In genomic region chr10:101708870-101709269, GRCh38 we compare ENCODE assay signal across 25 cellular contexts.
"Had no signal": no experiment of that assay in that cellular context is flagged by ENCODE, and none has a peak within 500 bp of the region (broad histone marks: within the 10 kb centered on the region; RNA-seq: fewer than 3 reads in every experiment).

No MANE protein-coding gene starts in this region.

- ATAC-seq: heart right ventricle; left lobe of liver; lower lobe of right lung; natural killer cell; stimulated activated memory B cell treated with anti-CD40 and anti-IgM and Interleukin-4, amounts not matched to agents 10 μg/mL and 1 μg/mL and 100 μg/mL, for 72 hours had no signal

- H3K36me3 Mint-ChIP-seq: activated naive CD8-positive, alpha-beta T cell; natural killer cell; stimulated activated memory B cell treated with anti-CD40 and anti-IgM and Interleukin-4, amounts not matched to agents 10 μg/mL and 1 μg/mL and 100 μg/mL, for 72 hours had no signal

- H3K9me3 Mint-ChIP-seq: central memory CD8-positive, alpha-beta T cell; dendritic cell treated with granulocyte-macrophage colony-stimulating factor and Interleukin-4, amounts not matched to agents 40 ng/mL and 50 ng/mL, for 4 days; natural killer cell; stimulated activated memory B cell treated with anti-CD40 and anti-IgM and Interleukin-4, amounts not matched to agents 10 μg/mL and 1 μg/mL and 100 μg/mL, for 72 hours; stimulated activated naive CD8-positive, alpha-beta T cell treated with anti-CD3 and anti-CD28 coated beads, Interleukin-15, amount 100 ng/mL, for 72 hours had no signal

- H3K4me1 Mint-ChIP-seq: central memory CD8-positive, alpha-beta T cell; natural killer cell; stimulated activated memory B cell treated with anti-CD40 and anti-IgM and Interleukin-4, amounts not matched to agents 10 μg/mL and 1 μg/mL and 100 μg/mL, for 72 hours had no signal

- DNase-seq: activated CD4-positive, alpha-beta T cell treated with anti-CD3 and anti-CD28 coated beads for 36 hours; activated CD4-positive, alpha-beta T cell treated with anti-CD3 and anti-CD28 coated beads, Interleukin-2, amount 50 U/mL, for 4 hours; activated CD4-positive, CD25-positive, alpha-beta regulatory T cell; activated effector memory CD4-positive, alpha-beta T cell treated with Interleukin-2 at 50 U/mL for 16 hours; activated naive CD4-positive, alpha-beta T cell treated with Interleukin-2 at 50 U/mL for 16 hours; activated T-cell treated with anti-CD3 and anti-CD28 coated beads for 4 hours; anterior cingulate cortex; esophagus squamous epithelium; foreskin melanocyte; heart right ventricle; kidney glomerular epithelial cell; lower lobe of right lung; natural killer cell; stimulated activated CD4-positive, alpha-beta T cell treated with anti-CD3 and anti-CD28 coated beads, Interleukin-1b, Interleukin-23, amount 100 ng/mL, for 48 hours; stimulated activated CD4-positive, alpha-beta T cell treated with anti-CD3 and anti-CD28 coated beads, Interleukin-4, amount 100 ng/mL, for 4 hours; stimulated activated CD8-positive, alpha-beta memory T cell treated with anti-CD3 and anti-CD28 coated beads, Interleukin-4, amount 100 ng/mL, for 48 hours; stimulated activated naive CD8-positive, alpha-beta T cell treated with anti-CD3 and anti-CD28 coated beads, Interleukin-15, amount 100 ng/mL, for 72 hours; substantia nigra; T1000; upper lobe of left lung had no signal

- H3K4me3 Mint-ChIP-seq: activated CD4-positive, alpha-beta T cell treated with anti-CD3 and anti-CD28 coated beads for 36 hours; activated naive CD8-positive, alpha-beta T cell; central memory CD8-positive, alpha-beta T cell; dendritic cell treated with granulocyte-macrophage colony-stimulating factor and Interleukin-4, amounts not matched to agents 40 ng/mL and 50 ng/mL, for 4 days; natural killer cell; stimulated activated memory B cell treated with anti-CD40 and anti-IgM and Interleukin-4, amounts not matched to agents 10 μg/mL and 1 μg/mL and 100 μg/mL, for 72 hours; stimulated activated naive CD8-positive, alpha-beta T cell treated with anti-CD3 and anti-CD28 coated beads, Interleukin-15, amount 100 ng/mL, for 72 hours had no signal

- H3K27me3 Mint-ChIP-seq: stimulated activated memory B cell treated with anti-CD40 and anti-IgM and Interleukin-4, amounts not matched to agents 10 μg/mL and 1 μg/mL and 100 μg/mL, for 72 hours had no signal
